In the genomic region with DNA sequence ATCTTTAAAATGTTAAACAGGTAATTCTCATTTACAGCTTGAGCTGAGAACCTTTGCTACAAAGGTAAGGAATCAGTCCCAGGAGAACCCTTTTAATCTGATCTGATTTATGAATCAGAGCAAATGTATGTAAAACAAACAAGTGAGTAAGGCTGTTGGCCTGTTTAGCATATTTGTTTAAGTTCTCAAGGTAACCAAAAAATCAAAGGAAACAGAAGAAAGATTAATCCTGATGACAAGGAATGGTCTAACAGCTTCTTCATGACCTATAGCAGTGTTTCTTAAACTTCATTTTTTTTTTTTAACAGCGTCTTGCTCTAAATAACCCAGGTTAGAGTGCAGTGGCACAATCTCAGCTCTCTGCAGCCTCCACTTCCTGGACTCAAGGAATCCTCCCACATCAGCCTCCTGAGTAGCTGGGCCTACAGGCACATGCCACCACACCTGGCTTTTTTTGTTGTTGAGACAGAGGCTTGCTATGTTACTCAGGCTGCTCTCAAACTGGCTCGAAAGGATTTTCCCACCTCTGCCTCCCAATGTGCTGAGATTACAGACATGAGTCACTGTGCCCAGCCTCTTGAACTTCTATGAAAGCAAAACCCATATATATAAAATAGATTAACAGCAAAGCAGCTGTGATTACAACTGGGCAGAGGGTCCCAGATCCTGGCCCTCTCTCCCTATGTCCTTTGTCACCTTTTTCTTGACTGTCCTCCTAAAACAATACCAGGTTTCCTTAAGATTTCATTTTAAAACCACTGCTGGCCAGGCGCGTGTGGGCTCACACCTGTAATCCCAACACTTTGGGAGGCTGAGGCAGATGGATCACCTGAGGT, we compare ENCODE assay signal across 9 cellular contexts. TPM values are rescaled to one million over a fixed set of nuclear protein-coding genes. Genes with fewer than 3 reads are reported as not detected.
DNase-seq lines count a peak whose midpoint lies in the region; ATAC-seq, FAIRE-seq and TF ChIP-seq lines count a peak whose summit lies in the region.
"Had no signal": no experiment of that assay in that cellular context is flagged by ENCODE, and none has a peak within 500 bp of the region (broad histone marks: within the 10 kb centered on the region; RNA-seq: fewer than 3 reads in every experiment).

No MANE protein-coding gene starts in this region.

- DNase-seq in A172 (ENCODE audit: low spot score) = peak; percentile 80
- DNase-seq in NCI-H226 = peak; percentile 86
- DNase-seq in fibroblast of mammary gland (ENCODE audit: low read depth) = peak; percentile 53
- DNase-seq in occipital lobe (lab: John Stamatoyannopoulos, UW) = no peak
- no peak for DNase-seq in HTR-8/SVneo (ENCODE audit: insufficient read length, low spot score)
- DNase-seq: activated CD4-positive, alpha-beta T cell treated with anti-CD3 and anti-CD28 coated beads, Interleukin-2, amount 50 U/mL, for 1 hour; foreskin melanocyte; NCI-H1417 treated with DMSO at 0.1 percent for 48 hours had no signal

- no peak for ATAC-seq in HG03139 (IDR thresholded peaks at IDR 0.05; ENCODE audit: unreplicated experiment)

- no peak overlapping the region for H3K4me3 ChIP-seq in fibroblast of mammary gland (ENCODE audit: control insufficient read depth, low read depth, low read length)

- FAIRE-seq in HTR-8/SVneo (lab: Jason Lieb, UNC) = no peak

- no peak for TF ChIP-seq CTCF in fibroblast of mammary gland (conservative IDR thresholded peaks at IDR 0.05; ENCODE audit: control insufficient read depth, insufficient read depth, low read depth, low read length)

RNA-seq across cellular contexts. Expression of a gene that starts 5.1 kb away (rescaled TPM):
- total RNA-seq in A172 (2014; rRNA removed; shearing (Covaris generic)) = 626 and 687 TPM in 2 replicates
- total RNA-seq in occipital lobe = 548 TPM

RNA-seq across cellular contexts. Expression of a gene that starts 23.3 kb away (rescaled TPM):
- 201 and 239 TPM in 2 replicates for total RNA-seq in A172 (2014; rRNA removed; shearing (Covaris generic))
- total RNA-seq in occipital lobe = 264 TPM

RNA-seq across cellular contexts. Expression of a gene that starts 27.9 kb away (rescaled TPM):
- 73.6 and 83.9 TPM in 2 replicates for total RNA-seq in A172 (2014; rRNA removed; shearing (Covaris generic))
- 18.1 TPM for total RNA-seq in occipital lobe

RNA-seq across cellular contexts. Expression of a gene that starts 46.1 kb away (rescaled TPM):
- total RNA-seq in A172 (2014; rRNA removed; shearing (Covaris generic)) = 55.6 and 59.1 TPM in 2 replicates
- 25.1 TPM for total RNA-seq in occipital lobe

RNA-seq across cellular contexts. Expression of a gene that starts 49.6 kb away (rescaled TPM):
- total RNA-seq in A172 (2014; rRNA removed; shearing (Covaris generic)) = 3.2 and 6.0 TPM in 2 replicates
- total RNA-seq in occipital lobe = 3.0 TPM

Comparison
In these comparisons a context has a peak if more than half of its experiments do, and no peak if none do; other contexts are left out.
1. DNase-seq: peak in A172 (single experiment), NCI-H226 (single experiment) and fibroblast of mammary gland (single experiment); none in occipital lobe (single experiment) and HTR-8/SVneo (single experiment).